23 cellular contexts compared by ENCODE assay signal in genomic region chr15:81062937-81063336, GRCh38.
A peak's percentile ranks its signal among the peaks of the same experiment; 100 is the strongest.
DNase-seq lines count a peak whose midpoint lies in the region; ATAC-seq and TF ChIP-seq lines count a peak whose summit lies in the region.
"Had no signal": no experiment of that assay in that cellular context is flagged by ENCODE, and none has a peak within 500 bp of the region (broad histone marks: within the 10 kb centered on the region; RNA-seq: fewer than 3 reads in every experiment).

No MANE protein-coding gene starts in this region.

- DNase-seq in activated CD4-positive, alpha-beta T cell treated with anti-CD3 and anti-CD28 coated beads, Interleukin-2, amount 10 ng/mL, durations not matched to agents 24 days and 14 days = no peak
- no peak for DNase-seq in activated CD4-positive, alpha-beta T cell treated with anti-CD3 and anti-CD28 coated beads for 4 hours
- DNase-seq in esophagus muscularis mucosa (ENCODE audit: extremely low spot score) (peak; percentile 55), ureter (ENCODE audit: low spot score) (peak; percentile 12)
- DNase-seq in CD4-positive, alpha-beta T cell = no peak
- DNase-seq: AML-193; CD4-positive, alpha-beta memory T cell; CD8-positive, alpha-beta memory T cell; COR-L47; DMS 273 treated with DMSO at 0.1 percent for 48 hours; DMS153; DMS53; DMS79; DND-41; EL; GDM1 had no signal

- TF ChIP-seq CTCF in esophagus muscularis mucosa (IDR thresholded peaks at IDR 0.05) = no peak
- TF ChIP-seq CTCF in CD4-positive, alpha-beta T cell (IDR thresholded peaks at IDR 0.05) = no peak

- H3K36me3 Mint-ChIP-seq in activated CD4-positive, alpha-beta T cell treated with anti-CD3 and anti-CD28 coated beads, Interleukin-2, amount 10 ng/mL, durations not matched to agents 24 days and 14 days (ENCODE audit: low read depth) = no peaks in the 10 kb centered on the region
- H3K36me3 Mint-ChIP-seq in CD4-positive, alpha-beta T cell (ENCODE audit: low read depth) = no peaks in the 10 kb centered on the region
- H3K36me3 Mint-ChIP-seq: CD4-positive, alpha-beta memory T cell had no signal

- peaks cover 8% of the 10 kb centered on the region for H3K4me1 Mint-ChIP-seq in activated CD4-positive, alpha-beta T cell treated with anti-CD3 and anti-CD28 coated beads, Interleukin-2, amount 10 ng/mL, durations not matched to agents 24 days and 14 days
- no peaks in the 10 kb centered on the region for H3K4me1 Mint-ChIP-seq in CD4-positive, alpha-beta T cell (ENCODE audit: low read depth)
- H3K4me1 Mint-ChIP-seq: B cell; CD4-positive, alpha-beta memory T cell; CD8-positive, alpha-beta memory T cell had no signal

- peaks cover 0 to 6% (median 0%) of the 10 kb centered on the region in 4 donors for H3K9me3 ChIP-seq in esophagus muscularis mucosa
- H3K9me3 ChIP-seq in CD4-positive, alpha-beta T cell (ENCODE audit: control insufficient read depth, low read length) = no peaks in the 10 kb centered on the region

- POLR2A ChIA-PET in CD4-positive, alpha-beta T cell (lab: Charles Lee) = no interaction called here

- H3K4me3 Mint-ChIP-seq in activated CD4-positive, alpha-beta T cell treated with anti-CD3 and anti-CD28 coated beads, Interleukin-2, amount 10 ng/mL, durations not matched to agents 24 days and 14 days = no peak overlapping the region
- no peak overlapping the region for H3K4me3 Mint-ChIP-seq in CD4-positive, alpha-beta T cell
- H3K4me3 Mint-ChIP-seq: B cell; CD4-positive, alpha-beta memory T cell; CD8-positive, alpha-beta memory T cell had no signal

- WGBS in esophagus muscularis mucosa = 96% methylated on average over 1 of the region's 1 CpG

- no peak overlapping the region for H3K27ac ChIP-seq in esophagus muscularis mucosa (replicated peaks in 1 of 4)
- H3K27ac ChIP-seq in CD4-positive, alpha-beta T cell (ENCODE audit: low read depth, low read length) = no peak overlapping the region
- H3K27ac ChIP-seq: 22Rv1; A549; BLaER1 treated with 17β-estradiol and CSF1 and Interleukin-3, amounts not matched to agents 10 nM and 100 nM; C4-2B had no signal

- no peak for ATAC-seq in HG02852 (IDR thresholded peaks at IDR 0.05; ENCODE audit: unreplicated experiment)
- ATAC-seq in CD4-positive, alpha-beta T cell (ENCODE audit: poor library complexity) = no peak
- ATAC-seq: A549, GM12878 had no signal

- H3K27me3 ChIP-seq in esophagus muscularis mucosa = no peaks in the 10 kb centered on the region
- no peaks in the 10 kb centered on the region for H3K27me3 ChIP-seq in CD4-positive, alpha-beta T cell (ENCODE audit: control insufficient read depth, insufficient read depth, low read length)
- H3K27me3 ChIP-seq: BLaER1 treated with 17β-estradiol and CSF1 and Interleukin-3, amounts not matched to agents 10 nM and 100 nM had no signal

- no peak for TF ChIP-seq POLR2A in esophagus muscularis mucosa (IDR thresholded peaks at IDR 0.05; ENCODE audit: low read depth)

- CTCF ChIA-PET in CD4-positive, alpha-beta T cell (lab: Charles Lee) = no interaction called here

- intact Hi-C loops in activated CD4-positive, alpha-beta T cell treated with anti-CD3 and anti-CD28 coated beads, Interleukin-2, amount 10 ng/mL, durations not matched to agents 24 days and 14 days (cut with micrococcal nuclease) = no loop called here
- intact Hi-C loops in esophagus muscularis mucosa (cut with DNase I) = no loop called here
- intact Hi-C loops in CD4-positive, alpha-beta T cell (cut with DNase I, micrococcal nuclease) = no loop called here

- no peak for TF ChIP-seq EP300 in esophagus muscularis mucosa (IDR thresholded peaks at IDR 0.05)

- H3K27ac Mint-ChIP-seq in activated CD4-positive, alpha-beta T cell treated with anti-CD3 and anti-CD28 coated beads, Interleukin-2, amount 10 ng/mL, durations not matched to agents 24 days and 14 days = peak overlapping the region; percentile 1
- no peak overlapping the region for H3K27ac Mint-ChIP-seq in CD4-positive, alpha-beta T cell
- H3K27ac Mint-ChIP-seq: B cell; CD8-positive, alpha-beta memory T cell had no signal

- H3K36me3 ChIP-seq in esophagus muscularis mucosa = no peaks in the 10 kb centered on the region
- H3K36me3 ChIP-seq: BLaER1 treated with 17β-estradiol and CSF1 and Interleukin-3, amounts not matched to agents 10 nM and 100 nM had no signal

- no peaks in the 10 kb centered on the region for H3K4me1 ChIP-seq in esophagus muscularis mucosa
- H3K4me1 ChIP-seq: A549 had no signal

- H3K27me3 Mint-ChIP-seq in activated CD4-positive, alpha-beta T cell treated with anti-CD3 and anti-CD28 coated beads, Interleukin-2, amount 10 ng/mL, durations not matched to agents 24 days and 14 days = peaks cover 2% of the 10 kb centered on the region
- no peaks in the 10 kb centered on the region for H3K27me3 Mint-ChIP-seq in CD4-positive, alpha-beta T cell

- no peaks in the 10 kb centered on the region for H3K9me3 Mint-ChIP-seq in activated CD4-positive, alpha-beta T cell treated with anti-CD3 and anti-CD28 coated beads, Interleukin-2, amount 10 ng/mL, durations not matched to agents 24 days and 14 days
- no peaks in the 10 kb centered on the region for H3K9me3 Mint-ChIP-seq in CD4-positive, alpha-beta T cell
- H3K9me3 Mint-ChIP-seq: CD8-positive, alpha-beta memory T cell had no signal

- H3K4me3 ChIP-seq in esophagus muscularis mucosa = no peak overlapping the region
- H3K4me3 ChIP-seq: A549; BLaER1 treated with 17β-estradiol and CSF1 and Interleukin-3, amounts not matched to agents 10 nM and 100 nM; GM12878 had no signal

Comparison
In these comparisons a context has a peak if more than half of its experiments do, and no peak if none do; other contexts are left out.
1. DNase-seq: peak in esophagus muscularis mucosa (single experiment) and ureter (single experiment); none in activated CD4-positive, alpha-beta T cell treated with anti-CD3 and anti-CD28 coated beads, Interleukin-2, amount 10 ng/mL, durations not matched to agents 24 days and 14 days (single experiment), activated CD4-positive, alpha-beta T cell treated with anti-CD3 and anti-CD28 coated beads for 4 hours (0 of 2) and CD4-positive, alpha-beta T cell (0 of 10).